ENCODE assay signal across 1 cellular context in the genomic region with DNA sequence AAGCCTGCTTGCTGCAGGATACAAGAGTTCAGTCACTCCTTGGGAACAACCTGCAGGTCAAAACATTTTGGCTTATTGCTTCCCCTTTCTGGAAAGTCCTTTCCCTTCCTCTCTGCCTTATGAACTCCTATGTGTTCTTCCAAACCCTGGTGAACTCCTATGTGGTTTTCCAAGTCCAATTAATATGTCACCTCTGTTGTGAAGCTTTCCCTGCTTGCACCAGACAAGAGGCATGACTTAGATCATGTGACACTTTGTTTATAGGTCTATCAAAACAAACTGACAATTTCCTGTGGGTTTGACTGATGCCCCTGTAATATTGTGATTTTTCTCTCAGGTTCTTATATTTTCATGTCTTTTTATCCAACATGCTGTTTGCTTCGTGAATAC.
TF ChIP-seq lines count a peak whose summit lies in the region.

No MANE protein-coding gene starts in this region.

TF ChIP-seq in SK-N-SH, 30 proteins besides CTCF, POLR2A, EP300 and RAD21 (continued from another document):
- TF ChIP-seq, protein P1, sequence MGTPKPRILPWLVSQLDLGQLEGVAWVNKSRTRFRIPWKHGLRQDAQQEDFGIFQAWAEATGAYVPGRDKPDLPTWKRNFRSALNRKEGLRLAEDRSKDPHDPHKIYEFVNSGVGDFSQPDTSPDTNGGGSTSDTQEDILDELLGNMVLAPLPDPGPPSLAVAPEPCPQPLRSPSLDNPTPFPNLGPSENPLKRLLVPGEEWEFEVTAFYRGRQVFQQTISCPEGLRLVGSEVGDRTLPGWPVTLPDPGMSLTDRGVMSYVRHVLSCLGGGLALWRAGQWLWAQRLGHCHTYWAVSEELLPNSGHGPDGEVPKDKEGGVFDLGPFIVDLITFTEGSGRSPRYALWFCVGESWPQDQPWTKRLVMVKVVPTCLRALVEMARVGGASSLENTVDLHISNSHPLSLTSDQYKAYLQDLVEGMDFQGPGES (IDR thresholded peaks at IDR 0.05; ENCODE audit: low read depth, low read length), result no peak
- TF ChIP-seq POLR2AphosphoS5 (IDR thresholded peaks at IDR 0.05; ENCODE audit: low read depth, low read length), result no peak
- TF ChIP-seq, protein P2, sequence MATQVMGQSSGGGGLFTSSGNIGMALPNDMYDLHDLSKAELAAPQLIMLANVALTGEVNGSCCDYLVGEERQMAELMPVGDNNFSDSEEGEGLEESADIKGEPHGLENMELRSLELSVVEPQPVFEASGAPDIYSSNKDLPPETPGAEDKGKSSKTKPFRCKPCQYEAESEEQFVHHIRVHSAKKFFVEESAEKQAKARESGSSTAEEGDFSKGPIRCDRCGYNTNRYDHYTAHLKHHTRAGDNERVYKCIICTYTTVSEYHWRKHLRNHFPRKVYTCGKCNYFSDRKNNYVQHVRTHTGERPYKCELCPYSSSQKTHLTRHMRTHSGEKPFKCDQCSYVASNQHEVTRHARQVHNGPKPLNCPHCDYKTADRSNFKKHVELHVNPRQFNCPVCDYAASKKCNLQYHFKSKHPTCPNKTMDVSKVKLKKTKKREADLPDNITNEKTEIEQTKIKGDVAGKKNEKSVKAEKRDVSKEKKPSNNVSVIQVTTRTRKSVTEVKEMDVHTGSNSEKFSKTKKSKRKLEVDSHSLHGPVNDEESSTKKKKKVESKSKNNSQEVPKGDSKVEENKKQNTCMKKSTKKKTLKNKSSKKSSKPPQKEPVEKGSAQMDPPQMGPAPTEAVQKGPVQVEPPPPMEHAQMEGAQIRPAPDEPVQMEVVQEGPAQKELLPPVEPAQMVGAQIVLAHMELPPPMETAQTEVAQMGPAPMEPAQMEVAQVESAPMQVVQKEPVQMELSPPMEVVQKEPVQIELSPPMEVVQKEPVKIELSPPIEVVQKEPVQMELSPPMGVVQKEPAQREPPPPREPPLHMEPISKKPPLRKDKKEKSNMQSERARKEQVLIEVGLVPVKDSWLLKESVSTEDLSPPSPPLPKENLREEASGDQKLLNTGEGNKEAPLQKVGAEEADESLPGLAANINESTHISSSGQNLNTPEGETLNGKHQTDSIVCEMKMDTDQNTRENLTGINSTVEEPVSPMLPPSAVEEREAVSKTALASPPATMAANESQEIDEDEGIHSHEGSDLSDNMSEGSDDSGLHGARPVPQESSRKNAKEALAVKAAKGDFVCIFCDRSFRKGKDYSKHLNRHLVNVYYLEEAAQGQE (IDR thresholded peaks at IDR 0.05; ENCODE audit: low read depth, low read length), result no peak
- TF ChIP-seq, protein P3, sequence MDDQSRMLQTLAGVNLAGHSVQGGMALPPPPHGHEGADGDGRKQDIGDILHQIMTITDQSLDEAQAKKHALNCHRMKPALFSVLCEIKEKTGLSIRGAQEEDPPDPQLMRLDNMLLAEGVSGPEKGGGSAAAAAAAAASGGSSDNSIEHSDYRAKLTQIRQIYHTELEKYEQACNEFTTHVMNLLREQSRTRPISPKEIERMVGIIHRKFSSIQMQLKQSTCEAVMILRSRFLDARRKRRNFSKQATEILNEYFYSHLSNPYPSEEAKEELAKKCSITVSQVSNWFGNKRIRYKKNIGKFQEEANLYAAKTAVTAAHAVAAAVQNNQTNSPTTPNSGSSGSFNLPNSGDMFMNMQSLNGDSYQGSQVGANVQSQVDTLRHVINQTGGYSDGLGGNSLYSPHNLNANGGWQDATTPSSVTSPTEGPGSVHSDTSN (IDR thresholded peaks at IDR 0.05), result no peak
